Comparison of ENCODE assay signal across 8 cellular contexts in the genomic region with DNA sequence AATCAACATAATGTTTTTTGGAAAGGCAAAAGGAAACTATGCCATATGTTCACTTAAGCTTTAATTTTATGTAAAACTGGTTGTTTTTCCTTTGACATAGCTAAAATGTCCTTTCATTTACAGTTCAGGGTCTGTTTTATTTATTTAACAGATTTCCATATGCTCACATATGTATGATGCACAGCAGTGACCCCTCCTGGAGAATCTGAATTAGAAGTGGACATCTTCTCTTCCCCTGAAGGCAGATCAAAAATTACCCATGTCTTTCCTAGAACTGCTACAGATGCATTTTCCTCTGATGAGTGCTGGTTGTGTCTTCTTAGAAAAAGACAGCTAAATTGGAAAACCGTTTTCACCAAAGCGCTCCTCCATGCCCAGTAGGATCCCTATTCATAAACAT.
DNase-seq lines count a peak whose midpoint lies in the region; ATAC-seq and TF ChIP-seq lines count a peak whose summit lies in the region.

No MANE protein-coding gene starts in this region.

- H3K36me3 Mint-ChIP-seq in mesothelial cell of epicardium = no peaks in the 10 kb centered on the region

- no peaks in the 10 kb centered on the region for H3K27me3 Mint-ChIP-seq in mesothelial cell of epicardium (ENCODE audit: low read depth)

- TF ChIP-seq CTCF in mesothelial cell of epicardium (IDR thresholded peaks at IDR 0.05; ENCODE audit: unreplicated experiment) = no peak

- H3K4me1 Mint-ChIP-seq in mesothelial cell of epicardium = peaks cover 25% of the 10 kb centered on the region

- DNase-seq in EL (peak; percentile 18), SW480 (ENCODE audit: low spot score) (peak; percentile 9), kidney tubule cell (ENCODE audit: low spot score) (peak; percentile 13), hepatic stellate cell (ENCODE audit: low spot score) (no peak), middle frontal gyrus (ENCODE audit: extremely low spot score, low spot score) (no peak), mesothelial cell of epicardium (ENCODE audit: low spot score in 2 of 2, unreplicated experiment in 2 of 2) (no peak)
- no peak for DNase-seq in activated effector memory CD4-positive, alpha-beta T cell treated with Interleukin-2 at 50 U/mL for 16 hours

- no peak overlapping the region for H3K27ac Mint-ChIP-seq in mesothelial cell of epicardium

- H3K9me3 Mint-ChIP-seq in mesothelial cell of epicardium = no peaks in the 10 kb centered on the region

- no peak overlapping the region for H3K4me3 Mint-ChIP-seq in mesothelial cell of epicardium

- peak; percentile 47 for ATAC-seq in HG02852 (IDR thresholded peaks at IDR 0.05; ENCODE audit: unreplicated experiment)

Comparison
In these comparisons a context has a peak if more than half of its experiments do, and no peak if none do; other contexts are left out.
1. DNase-seq: peak in EL (single experiment), SW480 (single experiment) and kidney tubule cell (single experiment); none in activated effector memory CD4-positive, alpha-beta T cell treated with Interleukin-2 at 50 U/mL for 16 hours (single experiment), hepatic stellate cell (single experiment), middle frontal gyrus (single experiment) and mesothelial cell of epicardium (0 of 2).